ENCODE assay signal across 8 cellular contexts in the genomic region with DNA sequence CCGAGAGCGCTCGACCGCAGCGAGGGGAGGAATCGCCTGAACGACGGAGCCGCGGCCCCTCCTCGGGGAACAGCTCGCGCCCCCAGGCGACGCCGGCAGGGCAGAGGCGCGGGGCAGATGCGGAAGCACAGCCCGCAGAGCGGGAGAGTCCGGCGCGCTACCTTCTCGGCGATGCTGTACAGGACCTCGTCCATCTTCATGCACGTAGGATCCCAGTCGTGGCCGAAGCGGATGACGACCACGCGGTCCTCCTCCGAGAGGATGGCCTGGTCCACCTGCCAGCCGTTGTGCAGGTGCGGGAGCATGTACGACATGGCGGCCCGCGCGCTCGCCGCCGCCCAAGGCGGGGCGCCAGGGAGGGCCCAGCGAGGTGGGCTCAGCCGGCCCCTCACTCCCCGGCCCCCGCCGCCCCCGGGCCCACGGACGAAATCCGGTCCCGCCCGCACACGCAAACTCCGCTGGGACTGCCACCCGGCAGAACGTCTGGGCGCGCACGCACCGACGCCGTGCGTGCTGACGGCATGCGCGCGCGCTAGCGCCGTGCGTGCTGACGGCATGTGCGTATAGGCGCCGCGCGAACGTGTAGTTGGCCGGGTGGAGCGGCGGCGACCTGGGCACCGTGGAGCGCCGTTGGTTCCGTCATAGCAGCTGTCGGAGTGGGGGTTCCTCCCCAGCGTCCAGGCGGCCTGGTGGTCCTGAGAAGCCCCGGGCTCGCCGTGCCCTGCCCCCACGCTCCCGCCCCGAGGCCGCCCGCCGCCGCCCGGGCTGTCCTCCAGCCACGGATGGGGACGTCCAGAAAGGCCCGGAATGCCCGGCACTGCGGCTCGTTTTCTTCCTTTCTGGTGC. TPM values are rescaled to one million over a fixed set of nuclear protein-coding genes. Genes with fewer than 3 reads are reported as not detected.
A peak's percentile ranks its signal among the peaks of the same experiment; 100 is the strongest.
DNase-seq lines count a peak whose midpoint lies in the region; ATAC-seq lines count a peak whose summit lies in the region.

A gene with protein sequence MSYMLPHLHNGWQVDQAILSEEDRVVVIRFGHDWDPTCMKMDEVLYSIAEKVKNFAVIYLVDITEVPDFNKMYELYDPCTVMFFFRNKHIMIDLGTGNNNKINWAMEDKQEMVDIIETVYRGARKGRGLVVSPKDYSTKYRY (minus strand): TSS at position 485 of the 846 bp plus-strand sequence. CDS start 171 bp downstream, at position 314.

- peak within 1 kb of the TSS; percentile 91 for H3K27ac ChIP-seq in effector memory CD4-positive, alpha-beta T cell (ENCODE audit: insufficient read depth, low read length, poor library complexity, severe bottlenecking)
- peak within 1 kb of the TSS; percentile 63 for H3K27ac ChIP-seq in mesenchymal stem cell (ENCODE audit: low read length, poor library complexity, severe bottlenecking)

- peak within 1 kb of the TSS; percentile 24 for H2BK5ac ChIP-seq in mesenchymal stem cell (ENCODE audit: low read depth, low read length, poor library complexity, severe bottlenecking)

- H3K79me1 ChIP-seq in mesenchymal stem cell (replicated peaks; ENCODE audit: low read length, poor library complexity, severe bottlenecking), result peaks cover 3% of the 10 kb centered on the region

- H3K14ac ChIP-seq in mesenchymal stem cell (ENCODE audit: low read length in 2 of 2), result peak within 1 kb of the TSS; percentile 88

- peak within 1 kb of the TSS in 1 of 2 experiments; percentile 6 for H3K23ac ChIP-seq in mesenchymal stem cell (ENCODE audit: low read length in 2 of 2)

- H2BK120ac ChIP-seq in mesenchymal stem cell (ENCODE audit: low read depth, low read length), result peak within 1 kb of the TSS; percentile 54

- H3K36me3 ChIP-seq in effector memory CD4-positive, alpha-beta T cell (ENCODE audit: control insufficient read depth, insufficient read depth, low read length), result peaks cover 5% of the 10 kb centered on the region
- H3K36me3 ChIP-seq in mesenchymal stem cell (ENCODE audit: control insufficient read depth in 1 of 2, insufficient read depth in 2 of 2, low read depth in 1 of 2, low read length in 2 of 2), result peaks cover 7 to 13% of the 10 kb centered on the region in 2 experiments

- H4K91ac ChIP-seq in mesenchymal stem cell (ENCODE audit: low read length), result peak within 1 kb of the TSS; percentile 94

- peak within 1 kb of the TSS; percentile 96 to 97 for H3K18ac ChIP-seq in mesenchymal stem cell (ENCODE audit: low read depth in 1 of 2, low read length in 2 of 2)

- no peak within 1 kb of the TSS for H2AK5ac ChIP-seq in mesenchymal stem cell (ENCODE audit: low read length, severe bottlenecking)

- peak within 1 kb of the TSS; percentile 91 for H3K4me2 ChIP-seq in mesenchymal stem cell (ENCODE audit: low read length, poor library complexity, severe bottlenecking)

- H3K9me3 ChIP-seq in effector memory CD4-positive, alpha-beta T cell (ENCODE audit: control insufficient read depth, low read length), result no peaks in the 10 kb centered on the region
- no peaks in the 10 kb centered on the region for H3K9me3 ChIP-seq in mesenchymal stem cell (ENCODE audit: control insufficient read depth, low read length)

- H3K27me3 ChIP-seq in effector memory CD4-positive, alpha-beta T cell (replicated peaks; ENCODE audit: control insufficient read depth, insufficient read depth, low read length, poor library complexity, severe bottlenecking), result no peaks in the 10 kb centered on the region
- H3K27me3 ChIP-seq in mesenchymal stem cell (ENCODE audit: control insufficient read depth in 1 of 2, insufficient read depth in 1 of 2, low read length in 2 of 2), result no peaks in the 10 kb centered on the region

- POLR2A ChIA-PET in activated CD8-positive, alpha-beta memory T cell treated with anti-CD3 and anti-CD28 coated beads for 36 hours (lab: Charles Lee), result interaction anchor here (1.0 to 2.7 kb wide), 5 partner anchors 24 to 45 kb away, joined by 3 to 12 read pairs (median 5); a partner anchor contains a TSS

- peak within 1 kb of the TSS in 1 of 2 experiments; percentile 72 for H2BK12ac ChIP-seq in mesenchymal stem cell (ENCODE audit: low read length in 2 of 2)

- WGBS in mesenchymal stem cell, result under 1% methylated on average over 110 of the region's 112 CpGs

- ATAC-seq in GM19438 (IDR thresholded peaks at IDR 0.05; ENCODE audit: low read depth, unreplicated experiment), result peak; percentile 97
- ATAC-seq in HG03571 (IDR thresholded peaks at IDR 0.05; ENCODE audit: unreplicated experiment), result peak; percentile 94

- DNase-seq in CMK (ENCODE audit: low read depth) (peak; percentile 73), NOMO-1 (lab: John Stamatoyannopoulos, UW; ENCODE audit: unreplicated experiment in 2 of 2) (peak; percentile 77 to 90), mesenchymal stem cell (peak; percentile 82)
- DNase-seq in effector memory CD4-positive, alpha-beta T cell, result peak; percentile 65 to 74 (median 71)
- peak; percentile 80 for DNase-seq in stimulated activated CD8-positive, alpha-beta memory T cell treated with anti-CD3 and anti-CD28 coated beads, Interleukin-12 subunit alpha, Interleukin-12 subunit beta, amount 100 ng/mL, for 4 hours (ENCODE audit: low read depth)

- CTCF ChIA-PET in activated CD8-positive, alpha-beta memory T cell treated with anti-CD3 and anti-CD28 coated beads for 36 hours (lab: Charles Lee), result interaction anchor here (1.0 to 2.7 kb wide), 4 partner anchors 16 to 45 kb away, joined by 3 to 11 read pairs (median 3); a partner anchor contains a TSS

- peak within 1 kb of the TSS; percentile 93 for H2BK15ac ChIP-seq in mesenchymal stem cell (ENCODE audit: low read depth, poor library complexity, severe bottlenecking)

- H4K8ac ChIP-seq in mesenchymal stem cell (ENCODE audit: low read length), result peak within 1 kb of the TSS; percentile 99

- peak within 1 kb of the TSS; percentile 82 for H3K4me3 ChIP-seq in effector memory CD4-positive, alpha-beta T cell (ENCODE audit: insufficient read depth, low read depth, low read length, poor library complexity, severe bottlenecking)
- peak within 1 kb of the TSS; percentile 88 to 97 for H3K4me3 ChIP-seq in mesenchymal stem cell (ENCODE audit: insufficient read depth in 1 of 2, low read depth in 1 of 2, low read length in 2 of 2)

- peak within 1 kb of the TSS; percentile 100 for H3K9ac ChIP-seq in mesenchymal stem cell (ENCODE audit: low read length)

- peak within 1 kb of the TSS; percentile 83 for H2AFZ ChIP-seq in mesenchymal stem cell (ENCODE audit: low read depth, low read length)

- H3K4me1 ChIP-seq in effector memory CD4-positive, alpha-beta T cell (ENCODE audit: control insufficient read depth, insufficient read depth, low read length, poor library complexity, severe bottlenecking), result peaks cover 10% of the 10 kb centered on the region
- peaks cover 13% of the 10 kb centered on the region for H3K4me1 ChIP-seq in mesenchymal stem cell (ENCODE audit: control insufficient read depth, insufficient read depth, low read depth, low read length)

- H3K4ac ChIP-seq in mesenchymal stem cell (ENCODE audit: low read depth in 1 of 2, low read length in 2 of 2), result peak within 1 kb of the TSS; percentile 84 to 89

RNA-seq across cellular contexts. Expression of the gene that starts here (rescaled TPM):
- total RNA-seq in activated CD8-positive, alpha-beta memory T cell treated with anti-CD3 and anti-CD28 coated beads for 36 hours, result 100 to 1,000 TPM; 208 to 210 TPM
- polyA plus RNA-seq in mesenchymal stem cell (2013, experiment 1 of 2), result 117 TPM
- polyA plus RNA-seq in mesenchymal stem cell (2013, experiment 2 of 2), result 121 TPM

Comparison
In these comparisons a context has a peak if more than half of its experiments do, and no peak if none do; other contexts are left out.
1. Peak in every context shown above with its lines: DNase-seq, ATAC-seq, H3K4me3 ChIP-seq and H3K27ac ChIP-seq.